Comparison of ENCODE assay signal across 1 cellular context in genomic region chr11:70132641-70133040, GRCh38.
TF ChIP-seq lines count a peak whose summit lies in the region.

No MANE protein-coding gene starts in this region.

TF ChIP-seq in H1, 55 proteins besides CTCF, POLR2A, EP300 and RAD21:
- no peak for TF ChIP-seq SUZ12 (IDR thresholded peaks at IDR 0.05; ENCODE audit: low read length)
- no peak for TF ChIP-seq TAF7 (optimal IDR thresholded peaks at IDR 0.05; ENCODE audit: borderline replicate concordance, low read depth, low read length)
- TF ChIP-seq NRF1 (IDR thresholded peaks at IDR 0.05; ENCODE audit: low read depth, low read length) = no peak
- TF ChIP-seq PHF8 (conservative IDR thresholded peaks at IDR 0.05; ENCODE audit: low read depth, low read length) = no peak
- no peak for TF ChIP-seq FOSL1 (IDR thresholded peaks at IDR 0.05; ENCODE audit: insufficient read depth, low read depth, low read length)
- TF ChIP-seq EGR1 (IDR thresholded peaks at IDR 0.05; ENCODE audit: borderline replicate concordance, low read depth, low read length) = no peak
- no peak for TF ChIP-seq TBP (IDR thresholded peaks at IDR 0.05; ENCODE audit: low read depth, low read length)
- TF ChIP-seq EZH2 (IDR thresholded peaks at IDR 0.05; ENCODE audit: low read depth, low read length, severe bottlenecking) = no peak
- no peak for TF ChIP-seq TEAD4 (IDR thresholded peaks at IDR 0.05; ENCODE audit: low read depth, low read length)
- TF ChIP-seq SP4 (IDR thresholded peaks at IDR 0.05; ENCODE audit: low read length) = no peak
- TF ChIP-seq JUN (IDR thresholded peaks at IDR 0.05; ENCODE audit: low read depth, low read length) = no peak
- TF ChIP-seq CBX5 (IDR thresholded peaks at IDR 0.05; ENCODE audit: low read depth, low read length) = no peak
- TF ChIP-seq CTBP2 (IDR thresholded peaks at IDR 0.05; ENCODE audit: borderline replicate concordance, insufficient read depth, insufficient read length, low read length) = no peak
- TF ChIP-seq POLR2AphosphoS5 (IDR thresholded peaks at IDR 0.05; ENCODE audit: low read depth, low read length) = no peak
- no peak for TF ChIP-seq CHD1 (IDR thresholded peaks at IDR 0.05; ENCODE audit: low read depth, low read length)
- no peak for TF ChIP-seq POU5F1 (IDR thresholded peaks at IDR 0.05; ENCODE audit: low read depth, low read length)
- TF ChIP-seq NANOG (IDR thresholded peaks at IDR 0.05; ENCODE audit: insufficient read depth, low read depth, low read length, poor library complexity, severe bottlenecking) = no peak
- no peak for TF ChIP-seq SP2 (IDR thresholded peaks at IDR 0.05; ENCODE audit: low read length)
